Comparison of ENCODE assay signal across 8 cellular contexts in the genomic region with DNA sequence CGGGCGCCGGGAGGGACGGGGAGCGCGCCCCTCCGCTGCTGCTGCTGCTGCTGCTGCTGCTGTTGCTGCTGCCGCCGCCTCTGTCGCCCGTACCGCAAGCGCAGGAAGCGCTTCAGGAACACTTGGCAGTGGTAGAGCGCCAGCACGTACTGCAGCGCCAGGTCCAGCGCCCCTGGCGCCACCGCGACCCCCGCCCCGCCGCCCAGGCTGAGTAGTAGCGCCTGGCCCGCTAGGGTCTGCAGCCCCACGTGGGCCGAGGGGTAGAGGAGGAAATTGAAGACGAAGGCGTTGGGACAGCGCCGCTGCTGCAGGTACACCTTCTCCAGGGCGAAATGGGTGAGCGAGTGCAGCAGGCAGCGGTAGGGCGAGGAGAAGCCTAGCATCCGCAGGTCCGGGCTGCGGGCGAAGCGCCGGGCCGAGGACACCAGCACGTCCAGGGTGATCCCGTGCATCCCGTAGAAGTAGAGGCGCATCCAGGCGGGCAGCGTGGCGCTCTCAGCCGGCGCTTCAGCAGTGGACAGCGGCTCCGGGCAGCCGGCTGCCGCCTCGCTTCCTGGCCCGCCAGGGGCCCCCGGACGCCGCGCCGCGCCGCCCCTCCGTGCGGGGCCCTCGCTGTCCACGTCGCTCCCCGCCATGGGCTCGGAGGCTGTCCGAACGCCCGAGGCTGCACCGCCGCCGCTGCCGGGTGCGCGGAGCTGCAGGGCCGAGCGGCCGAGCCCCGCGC. TPM values are rescaled to one million over a fixed set of nuclear protein-coding genes. Genes with fewer than 3 reads are reported as not detected.
A peak's percentile ranks its signal among the peaks of the same experiment; 100 is the strongest.
DNase-seq lines count a peak whose midpoint lies in the region; ATAC-seq and TF ChIP-seq lines count a peak whose summit lies in the region.

Gene TMEM229A (minus strand): TSS at position 699 of the 724 bp plus-strand sequence. CDS start 64 bp downstream, at position 635.

- H4K20me1 ChIP-seq in hepatocyte (ENCODE audit: insufficient read depth, poor library complexity, severe bottlenecking) = no peaks in the 10 kb centered on the region

- H3K4me3 ChIP-seq in hepatocyte (peak within 1 kb of the TSS; percentile 57), psoas muscle (peak within 1 kb of the TSS; percentile 68)

- no peaks in the 10 kb centered on the region for H3K9me2 ChIP-seq in hepatocyte (replicated peaks; ENCODE audit: insufficient read depth)

- intact Hi-C loops in psoas muscle (cut with DNase I) = no loop called here

- no peak for TF ChIP-seq CTCF in hepatocyte (IDR thresholded peaks at IDR 0.05; ENCODE audit: poor library complexity)
- no peak for TF ChIP-seq CTCF in psoas muscle (IDR thresholded peaks at IDR 0.05)

- peak within 1 kb of the TSS; percentile 86 for H2AFZ ChIP-seq in hepatocyte

- peak within 1 kb of the TSS; percentile 97 for H3K27ac ChIP-seq in angular gyrus (ENCODE audit: low read depth, low read length)
- no peak within 1 kb of the TSS for H3K27ac ChIP-seq in hepatocyte
- H3K27ac ChIP-seq in psoas muscle = no peak within 1 kb of the TSS

- H3K36me3 ChIP-seq in hepatocyte (replicated peaks; ENCODE audit: insufficient read depth, low read depth) = no peaks in the 10 kb centered on the region
- no peaks in the 10 kb centered on the region for H3K36me3 ChIP-seq in psoas muscle (ENCODE audit: insufficient read depth in 1 of 2, low read depth in 1 of 2)

- in situ Hi-C loops in ACHN (cut with HindIII; ENCODE audit: low pct_ligation_motif_present, low pct_unique_long_range_greater_than_20kb, low sequenced_read_pairs) = no loop called here

- no peaks in the 10 kb centered on the region for H3K79me2 ChIP-seq in hepatocyte

- ATAC-seq in GM18517 (IDR thresholded peaks at IDR 0.05; ENCODE audit: unreplicated experiment) (peak; percentile 62), psoas muscle (peak; percentile 56 to 73 (median 68)), HG02970 (IDR thresholded peaks at IDR 0.05; ENCODE audit: low FRiP score, unreplicated experiment) (no peak), GM21619 (IDR thresholded peaks at IDR 0.05; ENCODE audit: unreplicated experiment) (no peak)

- H3K27me3 ChIP-seq in hepatocyte = peaks cover 35% of the 10 kb centered on the region
- H3K27me3 ChIP-seq in psoas muscle (ENCODE audit: insufficient read depth in 3 of 3, low read length in 2 of 3) = peaks cover 0 to 33% (median 11%) of the 10 kb centered on the region in 3 donors

- H3K9me3 ChIP-seq in hepatocyte (ENCODE audit: low read depth) = no peaks in the 10 kb centered on the region
- no peaks in the 10 kb centered on the region for H3K9me3 ChIP-seq in psoas muscle

- peak within 1 kb of the TSS; percentile 100 for H3K4me2 ChIP-seq in hepatocyte

- under 1% methylated on average over 69 of the region's 86 CpGs for WGBS in hepatocyte (ENCODE audit: low lambda C conversion rate, missing lambda C conversion rate)
- 1% methylated on average over 64 to 86 of the region's 86 CpGs for WGBS in psoas muscle, 3 donors

- peak; percentile 59 for DNase-seq in ACHN
- peak; percentile 60 to 74 for DNase-seq in NCI-H1930 (lab: John Stamatoyannopoulos, UW)
- peak; percentile 84 for DNase-seq in hepatocyte (ENCODE audit: low spot score)
- DNase-seq in psoas muscle = peak; percentile 23 to 57

- peaks cover 5% of the 10 kb centered on the region for H3K4me1 ChIP-seq in hepatocyte (ENCODE audit: insufficient read depth)
- peaks cover 4% of the 10 kb centered on the region for H3K4me1 ChIP-seq in psoas muscle

RNA-seq across cellular contexts. Expression of gene TMEM229A, which starts in this region (rescaled TPM):
- total RNA-seq in hepatocyte (0.17 and 1.3 TPM in 2 replicates), psoas muscle (not detected)
- polyA plus RNA-seq in hepatocyte (0.35 TPM in 1 of 2 replicates, not detected in the other), psoas muscle (under 1 TPM in 1 of 3 donors, not detected in 2; 0.03 TPM)

Comparison
In these comparisons a context has a peak if more than half of its experiments do, and no peak if none do; other contexts are left out.
1. Peak in DNase-seq, ATAC-seq and H3K4me3 ChIP-seq in psoas muscle; RNA of the gene not detected or under 1 TPM.